ENCODE assay signal across 8 cellular contexts in the genomic region with DNA sequence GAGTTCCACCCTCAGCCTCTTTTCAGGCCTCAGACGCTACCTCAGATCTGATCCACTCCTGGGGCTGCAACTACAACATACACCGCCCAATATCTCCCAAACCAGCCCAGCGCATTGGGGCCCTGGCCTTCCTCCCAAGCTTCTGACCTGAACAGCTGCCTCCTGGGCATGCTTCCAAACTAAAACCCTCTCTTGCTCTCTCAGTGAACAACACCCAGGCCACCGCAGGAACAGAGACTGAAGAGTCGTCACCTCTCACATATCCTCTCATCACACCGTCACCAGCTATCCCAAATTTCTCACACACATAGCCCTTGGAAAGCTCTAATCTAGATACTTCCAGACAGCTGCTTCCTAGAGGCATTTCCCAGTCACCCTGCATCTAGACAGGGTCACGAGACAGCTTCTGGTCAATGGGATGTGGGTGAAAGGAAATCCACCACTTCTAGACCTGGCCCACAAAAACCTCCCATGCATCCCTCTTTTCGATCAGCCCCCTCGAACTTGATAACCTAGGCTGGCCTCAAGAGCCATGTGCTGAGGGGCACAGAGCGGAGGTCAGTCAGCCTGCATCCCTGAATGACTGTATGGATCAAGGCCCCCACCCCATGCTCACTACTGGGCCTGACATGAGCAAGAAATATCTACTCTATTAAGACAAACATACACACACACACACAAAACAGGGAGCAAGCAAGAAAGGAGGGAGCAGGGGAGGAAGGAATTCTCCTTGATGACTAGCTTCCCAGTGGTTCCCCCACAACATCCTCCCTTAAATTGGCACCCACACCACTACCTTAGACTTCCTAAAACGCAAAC. TPM values are rescaled to one million over a fixed set of nuclear protein-coding genes. Genes with fewer than 3 reads are reported as not detected.
DNase-seq lines count a peak whose midpoint lies in the region; ATAC-seq and TF ChIP-seq lines count a peak whose summit lies in the region.

No MANE protein-coding gene starts in this region.

- H3K9ac ChIP-seq in PC-3 (ENCODE audit: low read length) = peak overlapping the region; percentile 85

- no peak for TF ChIP-seq CTCF in PC-3 (conservative IDR thresholded peaks at IDR 0.05; ENCODE audit: low read depth, low read length)
- no peak for TF ChIP-seq CTCF in esophagus muscularis mucosa (IDR thresholded peaks at IDR 0.05)

- H3K9me3 ChIP-seq in PC-3 (ENCODE audit: low read length) (no peaks in the 10 kb centered on the region), esophagus muscularis mucosa (peaks cover 0 to 4% (median under 1%) of the 10 kb centered on the region in 4 donors)

- H3K27ac ChIP-seq in PC-3 (ENCODE audit: low read length) = peak overlapping the region; percentile 95
- H3K27ac ChIP-seq in esophagus muscularis mucosa (replicated peaks in 1 of 4) = peak overlapping the region; percentile 85 to 91 (median 89)
- H3K27ac ChIP-seq in caudate nucleus (ENCODE audit: low read depth, low read length) = no peak overlapping the region

- no peak for ATAC-seq in PC-3
- no peak for ATAC-seq in GM18867 (IDR thresholded peaks at IDR 0.05; ENCODE audit: unreplicated experiment)

- peaks cover 52% of the 10 kb centered on the region for H3K79me2 ChIP-seq in PC-3 (ENCODE audit: low read length)

- H3F3A ChIP-seq in PC-3 (ENCODE audit: low read length, unreplicated experiment) = peaks cover 7% of the 10 kb centered on the region

- no peak for TF ChIP-seq POLR2A in esophagus muscularis mucosa (IDR thresholded peaks at IDR 0.05; ENCODE audit: low read depth)

- H3K4me1 ChIP-seq in PC-3 (ENCODE audit: insufficient read depth, low read length) (peaks cover 41% of the 10 kb centered on the region), esophagus muscularis mucosa (peaks cover 24 to 47% (median 36%) of the 10 kb centered on the region in 4 donors)

- H3K27me3 ChIP-seq in PC-3 (ENCODE audit: low read length) (no peaks in the 10 kb centered on the region), esophagus muscularis mucosa (no peaks in the 10 kb centered on the region)

- no peak for TF ChIP-seq EP300 in esophagus muscularis mucosa (IDR thresholded peaks at IDR 0.05)

- intact Hi-C loops in PC-3 (cut with micrococcal nuclease) = loop anchor here (5.0 kb wide), 1 partner anchor 266 kb away; no protein-coding TSS in a partner anchor
- intact Hi-C loops in esophagus muscularis mucosa (cut with DNase I) = no loop called here

- H3K4me3 ChIP-seq in PC-3 (ENCODE audit: low read length) (peak overlapping the region; percentile 80), esophagus muscularis mucosa (peak overlapping the region; percentile 79 to 85 (median 83))

- BruUV-seq in PC-3 (replicated peaks; lab: Mats Ljungman, UMichigan) = no TSS peak

- POLR2A ChIA-PET in PC-3 (lab: Charles Lee; ENCODE audit: unreplicated experiment) = no interaction called here

- CTCF ChIA-PET in PC-3 (lab: Charles Lee) = interaction anchor here (1.5 kb wide), 1 partner anchor 116 kb away, joined by 6 read pairs; no protein-coding TSS in a partner anchor

- H3K4me2 ChIP-seq in PC-3 (ENCODE audit: low read length) = peak overlapping the region; percentile 90

- 69% methylated on average over 11 of the region's 11 CpGs for WGBS in esophagus muscularis mucosa

- peak overlapping the region; percentile 97; the same call in 1 of the 2 replicates for H2AFZ ChIP-seq in PC-3 (ENCODE audit: low read length)

- no peaks in the 10 kb centered on the region for H3K9me2 ChIP-seq in PC-3 (replicated peaks; ENCODE audit: low read length)

- DNase-seq in ELR (ENCODE audit: low read depth) (peak; percentile 14), PC-3 (peak; percentile 26), esophagus muscularis mucosa (ENCODE audit: extremely low spot score) (no peak), pulmonary artery endothelial cell (ENCODE audit: low read depth, low spot score) (peak; percentile 70), caudate nucleus (lab: John Stamatoyannopoulos, UW) (no peak), HuH-7.5 (ENCODE audit: low spot score) (no peak)
- no peak for DNase-seq in stimulated activated CD4-positive, alpha-beta T cell treated with anti-CD3 and anti-CD28 coated beads, Interleukin-12 subunit alpha, Interleukin-12 subunit beta, amount 100 ng/mL, for 4 hours

- H4K20me1 ChIP-seq in PC-3 (ENCODE audit: low read length) = no peaks in the 10 kb centered on the region

- H3K36me3 ChIP-seq in PC-3 (ENCODE audit: low read depth, low read length) (peaks cover 14% of the 10 kb centered on the region), esophagus muscularis mucosa (peaks cover 0 to 17% (median 6%) of the 10 kb centered on the region in 4 donors)

RNA-seq across cellular contexts. Expression of gene PARP12, which starts 1.8 kb away (rescaled TPM):
- total RNA-seq in PC-3 (2014; rRNA removed) (25.5 and 28.1 TPM in 2 replicates), esophagus muscularis mucosa (10 to 100 TPM; 20.6 to 24.5 (median 23.4) TPM), pulmonary artery endothelial cell (52.8 and 55.5 TPM in 2 replicates)

Comparison
In these comparisons a context has a peak if more than half of its experiments do, and no peak if none do; other contexts are left out.
1. DNase-seq: peak in ELR (single experiment), PC-3 (single experiment) and pulmonary artery endothelial cell (single experiment); none in esophagus muscularis mucosa (single experiment), stimulated activated CD4-positive, alpha-beta T cell treated with anti-CD3 and anti-CD28 coated beads, Interleukin-12 subunit alpha, Interleukin-12 subunit beta, amount 100 ng/mL, for 4 hours (single experiment), caudate nucleus (0 of 61) and HuH-7.5 (single experiment).